In the genomic region with DNA sequence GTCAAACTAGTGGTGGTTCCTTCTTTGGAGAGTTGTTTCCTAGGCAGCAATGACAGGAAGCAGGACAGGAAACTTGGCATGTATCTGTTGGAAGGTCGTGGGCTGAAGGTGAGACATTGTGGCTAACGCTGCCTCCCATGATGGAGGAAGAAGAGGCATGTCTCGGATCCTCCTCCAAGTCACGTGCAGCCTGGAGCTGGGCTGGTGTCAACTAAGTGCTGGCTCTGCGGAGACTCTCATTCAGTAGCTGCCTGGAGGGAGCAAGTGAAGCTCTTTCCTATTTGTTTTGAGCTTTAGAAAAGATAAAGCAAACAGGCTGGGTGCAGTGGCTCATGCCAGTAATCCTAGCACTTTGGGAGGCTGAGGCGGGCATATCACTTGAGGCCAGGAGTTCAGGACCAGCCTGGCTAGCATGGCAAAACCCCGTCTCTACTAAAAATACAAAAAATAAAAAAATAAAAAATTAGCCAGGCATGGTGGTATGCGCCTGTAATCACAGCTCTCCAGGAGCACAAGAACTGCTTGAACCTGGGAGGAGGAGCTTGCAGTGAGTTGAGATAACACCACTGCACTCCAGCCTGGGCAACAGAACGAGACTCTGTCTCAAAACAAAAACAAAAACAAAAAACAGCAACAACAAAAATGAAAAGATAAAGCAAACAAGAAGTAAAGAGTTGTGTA, we compare ENCODE assay signal across 11 cellular contexts. TPM values are rescaled to one million over a fixed set of nuclear protein-coding genes. Genes with fewer than 3 reads are reported as not detected.
DNase-seq lines count a peak whose midpoint lies in the region; ATAC-seq and TF ChIP-seq lines count a peak whose summit lies in the region.
"Had no signal": no experiment of that assay in that cellular context is flagged by ENCODE, and none has a peak within 500 bp of the region (broad histone marks: within the 10 kb centered on the region; RNA-seq: fewer than 3 reads in every experiment).

No MANE protein-coding gene starts in this region.

- no peak for TF ChIP-seq POLR2A in uterus (IDR thresholded peaks at IDR 0.05)

- H2BK120ac ChIP-seq in mesenchymal stem cell (ENCODE audit: low read depth, low read length), result no peak overlapping the region

- CTCF ChIA-PET in activated naive CD4-positive, alpha-beta T cell treated with anti-CD3 and anti-CD28 coated beads for 36 hours (lab: Charles Lee), result interaction anchor here (1.0 kb wide), 1 partner anchor 104 kb away, joined by 3 read pairs; no protein-coding TSS in a partner anchor

- H2BK5ac ChIP-seq in mesenchymal stem cell (ENCODE audit: low read depth, low read length, poor library complexity, severe bottlenecking), result no peak overlapping the region

- H3K4ac ChIP-seq in mesenchymal stem cell (ENCODE audit: low read depth in 1 of 2, low read length in 2 of 2), result no peak overlapping the region

- peak overlapping the region; percentile 61 to 82 for H3K18ac ChIP-seq in mesenchymal stem cell (ENCODE audit: low read depth in 1 of 2, low read length in 2 of 2)

- no peak overlapping the region for H2AFZ ChIP-seq in mesenchymal stem cell (ENCODE audit: low read depth, low read length)

- WGBS in mesenchymal stem cell, result 56% methylated on average over 7 of the region's 9 CpGs

- H3K9me3 ChIP-seq in mesenchymal stem cell (ENCODE audit: control insufficient read depth, low read length) (peaks cover 9% of the 10 kb centered on the region), uterus (no peaks in the 10 kb centered on the region)

- H3K79me1 ChIP-seq in mesenchymal stem cell (replicated peaks; ENCODE audit: low read length, poor library complexity, severe bottlenecking), result no peaks in the 10 kb centered on the region

- peak overlapping the region; percentile 80 for H4K8ac ChIP-seq in mesenchymal stem cell (ENCODE audit: low read length)

- H2AK5ac ChIP-seq in mesenchymal stem cell (ENCODE audit: low read length, severe bottlenecking), result peak overlapping the region; percentile 60

- no peak for ATAC-seq in HG02759 (IDR thresholded peaks at IDR 0.05; ENCODE audit: unreplicated experiment)
- ATAC-seq in GM18502 (IDR thresholded peaks at IDR 0.05; ENCODE audit: poor library complexity, unreplicated experiment), result no peak

- peaks cover 5% of the 10 kb centered on the region for H3K9me3 Mint-ChIP-seq in activated naive CD4-positive, alpha-beta T cell treated with anti-CD3 and anti-CD28 coated beads for 36 hours
- H3K9me3 Mint-ChIP-seq: activated CD4-positive, alpha-beta memory T cell treated with anti-CD3 and anti-CD28 coated beads, Interleukin-2, amount 10 ng/mL, durations not matched to agents 7 days and 5 days had no signal

- H3K4me3 ChIP-seq in coronary artery, result peak overlapping the region; percentile 31
- H3K4me3 ChIP-seq in mesenchymal stem cell (ENCODE audit: insufficient read depth in 1 of 2, low read depth in 1 of 2, low read length in 2 of 2), result peak overlapping the region in 1 of 2 experiments; percentile 44
- no peak overlapping the region for H3K4me3 ChIP-seq in uterus

- H3K4me1 Mint-ChIP-seq in activated naive CD4-positive, alpha-beta T cell treated with anti-CD3 and anti-CD28 coated beads for 36 hours (ENCODE audit: low read depth), result peaks cover 4% of the 10 kb centered on the region

- peak overlapping the region; percentile 89 for H2BK15ac ChIP-seq in mesenchymal stem cell (ENCODE audit: low read depth, poor library complexity, severe bottlenecking)

- H3K36me3 ChIP-seq in mesenchymal stem cell (ENCODE audit: control insufficient read depth in 1 of 2, insufficient read depth in 2 of 2, low read depth in 1 of 2, low read length in 2 of 2) (no peaks in the 10 kb centered on the region), uterus (no peaks in the 10 kb centered on the region)

- H4K91ac ChIP-seq in mesenchymal stem cell (ENCODE audit: low read length), result peak overlapping the region; percentile 85

- H3K4me1 ChIP-seq in mesenchymal stem cell (ENCODE audit: control insufficient read depth, insufficient read depth, low read depth, low read length) (peaks cover 10% of the 10 kb centered on the region), uterus (no peaks in the 10 kb centered on the region)

- H3K27me3 ChIP-seq in mesenchymal stem cell (ENCODE audit: control insufficient read depth in 1 of 2, insufficient read depth in 1 of 2, low read length in 2 of 2) (no peaks in the 10 kb centered on the region), uterus (no peaks in the 10 kb centered on the region)

- H3K9ac ChIP-seq in mesenchymal stem cell (ENCODE audit: low read length), result peak overlapping the region; percentile 22

- H3K4me3 Mint-ChIP-seq in activated naive CD4-positive, alpha-beta T cell treated with anti-CD3 and anti-CD28 coated beads for 36 hours, result no peak overlapping the region
- H3K4me3 Mint-ChIP-seq: activated CD4-positive, alpha-beta memory T cell treated with anti-CD3 and anti-CD28 coated beads, Interleukin-2, amount 10 ng/mL, durations not matched to agents 7 days and 5 days had no signal

- H3K27ac ChIP-seq in coronary artery (peak overlapping the region in 1 of 2 donors; percentile 25), mesenchymal stem cell (ENCODE audit: low read length, poor library complexity, severe bottlenecking) (no peak overlapping the region), uterus (peak overlapping the region; percentile 4 to 40)

- H3K14ac ChIP-seq in mesenchymal stem cell (ENCODE audit: low read length in 2 of 2), result no peak overlapping the region

- H3K27me3 Mint-ChIP-seq in activated naive CD4-positive, alpha-beta T cell treated with anti-CD3 and anti-CD28 coated beads for 36 hours (ENCODE audit: low read depth), result peaks cover 40% of the 10 kb centered on the region

- intact Hi-C loops in activated naive CD4-positive, alpha-beta T cell treated with anti-CD3 and anti-CD28 coated beads for 36 hours (cut with micrococcal nuclease), result no loop called here
- intact Hi-C loops in uterus (cut with DNase I; ENCODE audit: low total_unique reads), result no loop called here

- no peak overlapping the region for H3K23ac ChIP-seq in mesenchymal stem cell (ENCODE audit: low read length in 2 of 2)

- H3K27ac Mint-ChIP-seq in activated naive CD4-positive, alpha-beta T cell treated with anti-CD3 and anti-CD28 coated beads for 36 hours, result no peak overlapping the region
- H3K27ac Mint-ChIP-seq: activated CD4-positive, alpha-beta memory T cell treated with anti-CD3 and anti-CD28 coated beads, Interleukin-2, amount 10 ng/mL, durations not matched to agents 7 days and 5 days had no signal

- H2BK12ac ChIP-seq in mesenchymal stem cell (ENCODE audit: low read length in 2 of 2), result peak overlapping the region in 1 of 2 experiments; percentile 59

- H3K4me2 ChIP-seq in mesenchymal stem cell (ENCODE audit: low read length, poor library complexity, severe bottlenecking), result no peak overlapping the region

- no peaks in the 10 kb centered on the region for H3K36me3 Mint-ChIP-seq in activated naive CD4-positive, alpha-beta T cell treated with anti-CD3 and anti-CD28 coated beads for 36 hours (ENCODE audit: low read depth)

- peak; percentile 19 for DNase-seq in activated naive CD4-positive, alpha-beta T cell treated with anti-CD3 and anti-CD28 coated beads for 36 hours
- no peak for DNase-seq in activated naive CD4-positive, alpha-beta T cell treated with Interleukin-2 at 50 U/mL for 16 hours
- DNase-seq in coronary artery (ENCODE audit: low spot score) (no peak), mesenchymal stem cell (peak; percentile 18), uterus (peak in 1 of 2 donors; percentile 30), globus pallidus (ENCODE audit: low spot score) (no peak)
- DNase-seq: activated CD4-positive, alpha-beta memory T cell treated with anti-CD3 and anti-CD28 coated beads, Interleukin-2, amount 10 ng/mL, durations not matched to agents 7 days and 5 days; islet precursor cell; NCI-H2081 had no signal

- no peak for TF ChIP-seq CTCF in coronary artery (IDR thresholded peaks at IDR 0.05)
- no peak for TF ChIP-seq CTCF in uterus (IDR thresholded peaks at IDR 0.05)

RNA-seq across cellular contexts. Expression of gene INO80C, which starts 28.2 kb away (rescaled TPM):
- 10 to 100 TPM; 34.4 to 36.6 TPM for total RNA-seq in activated naive CD4-positive, alpha-beta T cell treated with anti-CD3 and anti-CD28 coated beads for 36 hours
- 22.5 TPM for polyA plus RNA-seq in mesenchymal stem cell (2013, experiment 1 of 2)
- 22.2 TPM for polyA plus RNA-seq in mesenchymal stem cell (2013, experiment 2 of 2)
- 10 to 100 TPM in 1 of 4 donors, 1 to 10 TPM in 1, under 1 TPM in 1, not detected in 1; 0.26 to 14.9 (median 7.0) TPM for total RNA-seq in uterus

RNA-seq across cellular contexts. Expression of gene GALNT1, which starts 55.6 kb away (rescaled TPM):
- total RNA-seq in activated naive CD4-positive, alpha-beta T cell treated with anti-CD3 and anti-CD28 coated beads for 36 hours, result 10 to 100 TPM; 46.7 to 48.7 TPM
- 125 TPM for polyA plus RNA-seq in mesenchymal stem cell (2013, experiment 1 of 2)
- polyA plus RNA-seq in mesenchymal stem cell (2013, experiment 2 of 2), result 124 TPM
- 10 to 100 TPM; 13.6 to 98.2 (median 33.3) TPM for total RNA-seq in uterus

Comparison
In these comparisons a context has a peak if more than half of its experiments do, and no peak if none do; other contexts are left out.
1. DNase-seq: peak in activated naive CD4-positive, alpha-beta T cell treated with anti-CD3 and anti-CD28 coated beads for 36 hours (single experiment) and mesenchymal stem cell (single experiment); none in activated naive CD4-positive, alpha-beta T cell treated with Interleukin-2 at 50 U/mL for 16 hours (single experiment), coronary artery (single experiment) and globus pallidus (single experiment).